ENCODE assay signal across 20 cellular contexts in the genomic region with DNA sequence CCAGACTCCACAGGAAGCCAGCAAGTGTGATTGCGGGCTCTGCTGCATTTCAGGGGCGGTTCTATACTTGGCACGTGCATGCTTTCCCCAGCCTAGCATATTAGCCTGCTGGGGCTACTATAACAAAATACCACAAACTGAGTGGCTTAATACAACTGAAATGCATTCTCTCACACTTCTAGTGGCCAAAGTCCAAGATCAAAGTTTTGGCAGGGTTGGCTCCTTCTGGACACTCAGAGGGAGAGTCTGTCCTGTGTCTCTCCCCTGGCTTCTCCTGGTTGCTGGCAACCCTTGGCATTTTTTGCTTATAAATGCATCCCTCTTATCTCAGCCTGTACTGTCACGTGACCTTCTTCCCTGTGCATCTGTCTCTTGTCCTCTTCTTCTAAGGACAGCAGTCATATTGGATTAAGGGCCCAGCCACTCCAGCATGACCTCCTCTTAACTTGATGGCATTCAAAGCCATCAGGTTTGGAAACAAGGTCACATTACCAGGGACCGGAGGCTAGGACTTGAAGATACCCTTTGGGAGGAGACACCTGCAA.
"Had no signal": no experiment of that assay in that cellular context is flagged by ENCODE, and none has a peak within 500 bp of the region (broad histone marks: within the 10 kb centered on the region; RNA-seq: fewer than 3 reads in every experiment).

No MANE protein-coding gene starts in this region.

- FAIRE-seq: astrocyte, islet of Langerhans had no signal

- H3K36me3 ChIP-seq: gastroesophageal sphincter, right atrium auricular region, thyroid gland, upper lobe of right lung had no signal

- H3K9me3 ChIP-seq: gastroesophageal sphincter, psoas muscle, right atrium auricular region, thyroid gland, upper lobe of right lung had no signal

- H3K4me3 ChIP-seq: coronary artery, gastroesophageal sphincter, lung, psoas muscle, right atrium auricular region, thyroid gland, upper lobe of right lung had no signal

- ATAC-seq: activated T-cell treated with anti-CD3 and anti-CD28 coated beads, Interleukin-2, amount 50 U/mL, for 4 hours; gastroesophageal sphincter; natural killer cell; psoas muscle; upper lobe of right lung had no signal

- DNase-seq: activated CD4-positive, alpha-beta T cell treated with anti-CD3 and anti-CD28 coated beads for 4 hours; activated CD4-positive, alpha-beta T cell treated with anti-CD3 and anti-CD28 coated beads, Interleukin-2, amount 50 U/mL, for 48 hours; activated CD4-positive, CD25-positive, alpha-beta regulatory T cell; activated CD8-positive, alpha-beta memory T cell treated with anti-CD3 and anti-CD28 coated beads, Interleukin-2, amount 50 U/mL, for 48 hours; activated naive CD4-positive, alpha-beta T cell; activated T-cell treated with anti-CD3 and anti-CD28 coated beads, Interleukin-2, amount 50 U/mL, for 4 hours; head of caudate nucleus; hypothalamus; natural killer cell; psoas muscle; stimulated activated CD4-positive, alpha-beta T cell treated with anti-CD3 and anti-CD28 coated beads, Interleukin-1b, Interleukin-23, amount 100 ng/mL, for 48 hours; T-helper 9 cell; thyroid gland; upper lobe of right lung had no signal

- H3K27me3 ChIP-seq: gastroesophageal sphincter, right atrium auricular region, thyroid gland, upper lobe of right lung had no signal

- H3K27ac ChIP-seq: coronary artery, gastroesophageal sphincter, psoas muscle, right atrium auricular region, thyroid gland, upper lobe of right lung had no signal

- H3K4me1 ChIP-seq: gastroesophageal sphincter, psoas muscle, thyroid gland, upper lobe of right lung had no signal
